ENCODE assay signal across 1 cellular context in the genomic region with DNA sequence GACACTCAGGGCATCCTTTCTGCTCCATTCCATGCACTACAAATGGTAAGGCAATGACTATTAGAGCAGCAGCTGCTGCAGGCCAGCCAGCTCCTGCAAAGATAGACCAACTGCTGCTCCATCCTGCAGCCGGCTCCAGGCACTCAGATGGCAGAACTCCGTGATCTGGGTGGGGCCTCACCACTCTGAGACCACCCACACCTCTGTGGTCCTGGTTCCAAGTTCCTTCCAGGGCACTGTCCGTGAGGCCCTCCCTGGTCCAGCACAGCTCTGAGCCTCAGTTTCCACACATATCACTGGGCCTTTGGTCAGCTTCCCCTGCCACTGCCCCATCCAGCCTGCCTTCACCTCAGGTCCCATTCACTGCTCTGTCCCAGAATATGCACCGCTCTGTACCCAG.
TF ChIP-seq lines count a peak whose summit lies in the region.

No MANE protein-coding gene starts in this region.

TF ChIP-seq in WTC11, 78 proteins besides CTCF, POLR2A, EP300 and RAD21:
- TF ChIP-seq, protein P1, sequence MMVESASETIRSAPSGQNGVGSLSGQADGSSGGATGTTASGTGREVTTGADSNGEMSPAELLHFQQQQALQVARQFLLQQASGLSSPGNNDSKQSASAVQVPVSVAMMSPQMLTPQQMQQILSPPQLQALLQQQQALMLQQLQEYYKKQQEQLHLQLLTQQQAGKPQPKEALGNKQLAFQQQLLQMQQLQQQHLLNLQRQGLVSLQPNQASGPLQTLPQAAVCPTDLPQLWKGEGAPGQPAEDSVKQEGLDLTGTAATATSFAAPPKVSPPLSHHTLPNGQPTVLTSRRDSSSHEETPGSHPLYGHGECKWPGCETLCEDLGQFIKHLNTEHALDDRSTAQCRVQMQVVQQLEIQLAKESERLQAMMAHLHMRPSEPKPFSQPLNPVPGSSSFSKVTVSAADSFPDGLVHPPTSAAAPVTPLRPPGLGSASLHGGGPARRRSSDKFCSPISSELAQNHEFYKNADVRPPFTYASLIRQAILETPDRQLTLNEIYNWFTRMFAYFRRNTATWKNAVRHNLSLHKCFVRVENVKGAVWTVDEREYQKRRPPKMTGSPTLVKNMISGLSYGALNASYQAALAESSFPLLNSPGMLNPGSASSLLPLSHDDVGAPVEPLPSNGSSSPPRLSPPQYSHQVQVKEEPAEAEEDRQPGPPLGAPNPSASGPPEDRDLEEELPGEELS (CRISPR knock-in tag; IDR thresholded peaks at IDR 0.05), result no peak
- TF ChIP-seq CREB1 (CRISPR knock-in tag; IDR thresholded peaks at IDR 0.05) (no peak), ZNF232 (CRISPR knock-in tag; IDR thresholded peaks at IDR 0.05) (no peak), JAZF1 (CRISPR knock-in tag; IDR thresholded peaks at IDR 0.05) (no peak), MYBL2 (CRISPR knock-in tag; IDR thresholded peaks at IDR 0.05) (no peak), RORB (CRISPR knock-in tag; IDR thresholded peaks at IDR 0.05) (no peak), ZNF317 (CRISPR knock-in tag; IDR thresholded peaks at IDR 0.05; ENCODE audit: borderline replicate concordance, low read depth) (no peak), GRHL2 (CRISPR knock-in tag; IDR thresholded peaks at IDR 0.05; ENCODE audit: insufficient replicate concordance, severe bottlenecking) (no peak), ZNF138 (CRISPR knock-in tag; conservative IDR thresholded peaks at IDR 0.05) (no peak), ZNF416 (CRISPR knock-in tag; IDR thresholded peaks at IDR 0.05) (no peak)
- TF ChIP-seq, protein P2, sequence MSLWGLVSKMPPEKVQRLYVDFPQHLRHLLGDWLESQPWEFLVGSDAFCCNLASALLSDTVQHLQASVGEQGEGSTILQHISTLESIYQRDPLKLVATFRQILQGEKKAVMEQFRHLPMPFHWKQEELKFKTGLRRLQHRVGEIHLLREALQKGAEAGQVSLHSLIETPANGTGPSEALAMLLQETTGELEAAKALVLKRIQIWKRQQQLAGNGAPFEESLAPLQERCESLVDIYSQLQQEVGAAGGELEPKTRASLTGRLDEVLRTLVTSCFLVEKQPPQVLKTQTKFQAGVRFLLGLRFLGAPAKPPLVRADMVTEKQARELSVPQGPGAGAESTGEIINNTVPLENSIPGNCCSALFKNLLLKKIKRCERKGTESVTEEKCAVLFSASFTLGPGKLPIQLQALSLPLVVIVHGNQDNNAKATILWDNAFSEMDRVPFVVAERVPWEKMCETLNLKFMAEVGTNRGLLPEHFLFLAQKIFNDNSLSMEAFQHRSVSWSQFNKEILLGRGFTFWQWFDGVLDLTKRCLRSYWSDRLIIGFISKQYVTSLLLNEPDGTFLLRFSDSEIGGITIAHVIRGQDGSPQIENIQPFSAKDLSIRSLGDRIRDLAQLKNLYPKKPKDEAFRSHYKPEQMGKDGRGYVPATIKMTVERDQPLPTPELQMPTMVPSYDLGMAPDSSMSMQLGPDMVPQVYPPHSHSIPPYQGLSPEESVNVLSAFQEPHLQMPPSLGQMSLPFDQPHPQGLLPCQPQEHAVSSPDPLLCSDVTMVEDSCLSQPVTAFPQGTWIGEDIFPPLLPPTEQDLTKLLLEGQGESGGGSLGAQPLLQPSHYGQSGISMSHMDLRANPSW (CRISPR knock-in tag; conservative IDR thresholded peaks at IDR 0.05; ENCODE audit: low read depth), result no peak
- TF ChIP-seq, protein P3, sequence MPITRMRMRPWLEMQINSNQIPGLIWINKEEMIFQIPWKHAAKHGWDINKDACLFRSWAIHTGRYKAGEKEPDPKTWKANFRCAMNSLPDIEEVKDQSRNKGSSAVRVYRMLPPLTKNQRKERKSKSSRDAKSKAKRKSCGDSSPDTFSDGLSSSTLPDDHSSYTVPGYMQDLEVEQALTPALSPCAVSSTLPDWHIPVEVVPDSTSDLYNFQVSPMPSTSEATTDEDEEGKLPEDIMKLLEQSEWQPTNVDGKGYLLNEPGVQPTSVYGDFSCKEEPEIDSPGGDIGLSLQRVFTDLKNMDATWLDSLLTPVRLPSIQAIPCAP (CRISPR knock-in tag; IDR thresholded peaks at IDR 0.05), result no peak
- TF ChIP-seq, protein P4, sequence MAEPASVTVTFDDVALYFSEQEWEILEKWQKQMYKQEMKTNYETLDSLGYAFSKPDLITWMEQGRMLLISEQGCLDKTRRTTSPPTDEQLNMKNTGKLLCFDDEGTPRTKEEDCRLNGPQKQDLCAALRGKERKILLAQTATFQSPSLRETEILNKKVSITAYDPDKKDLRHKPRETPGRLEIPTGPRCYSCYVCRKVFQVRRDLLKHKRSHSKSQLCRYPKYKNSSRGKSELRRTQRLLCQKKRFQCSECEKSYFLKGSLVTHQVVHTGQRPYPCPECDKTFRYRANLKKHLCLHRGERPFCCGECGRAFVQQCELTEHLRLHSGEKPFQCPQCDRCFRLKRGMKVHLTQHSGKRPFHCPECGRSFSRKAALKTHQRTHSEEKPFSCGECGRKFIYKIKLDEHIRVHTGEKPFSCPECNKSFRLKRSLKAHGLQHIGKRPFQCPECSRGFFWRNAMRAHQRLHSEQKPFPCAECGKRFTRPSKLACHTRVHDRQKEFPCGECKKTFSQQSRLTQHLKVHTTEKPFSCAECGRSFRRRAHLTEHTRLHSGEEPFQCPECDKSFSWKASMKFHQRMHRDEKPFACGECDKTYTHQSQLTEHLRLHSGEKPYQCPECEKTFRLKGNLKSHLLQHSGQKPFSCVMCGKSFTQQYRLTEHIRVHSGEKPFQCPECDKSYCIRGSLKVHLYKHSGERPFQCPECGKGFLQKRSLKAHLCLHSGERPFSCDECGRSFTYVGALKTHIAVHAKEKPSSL (CRISPR knock-in tag; conservative IDR thresholded peaks at IDR 0.05), result no peak
- TF ChIP-seq, protein P5, sequence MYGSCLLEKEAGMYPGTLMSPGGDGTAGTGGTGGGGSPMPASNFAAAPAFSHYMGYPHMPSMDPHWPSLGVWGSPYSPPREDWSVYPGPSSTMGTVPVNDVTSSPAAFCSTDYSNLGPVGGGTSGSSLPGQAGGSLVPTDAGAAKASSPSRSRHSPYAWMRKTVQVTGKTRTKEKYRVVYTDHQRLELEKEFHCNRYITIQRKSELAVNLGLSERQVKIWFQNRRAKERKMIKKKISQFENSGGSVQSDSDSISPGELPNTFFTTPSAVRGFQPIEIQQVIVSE (CRISPR knock-in tag; IDR thresholded peaks at IDR 0.05; ENCODE audit: borderline replicate concordance), result no peak
- TF ChIP-seq, protein P6, sequence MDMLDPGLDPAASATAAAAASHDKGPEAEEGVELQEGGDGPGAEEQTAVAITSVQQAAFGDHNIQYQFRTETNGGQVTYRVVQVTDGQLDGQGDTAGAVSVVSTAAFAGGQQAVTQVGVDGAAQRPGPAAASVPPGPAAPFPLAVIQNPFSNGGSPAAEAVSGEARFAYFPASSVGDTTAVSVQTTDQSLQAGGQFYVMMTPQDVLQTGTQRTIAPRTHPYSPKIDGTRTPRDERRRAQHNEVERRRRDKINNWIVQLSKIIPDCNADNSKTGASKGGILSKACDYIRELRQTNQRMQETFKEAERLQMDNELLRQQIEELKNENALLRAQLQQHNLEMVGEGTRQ (CRISPR knock-in tag; IDR thresholded peaks at IDR 0.05), result no peak
- TF ChIP-seq, protein P7, sequence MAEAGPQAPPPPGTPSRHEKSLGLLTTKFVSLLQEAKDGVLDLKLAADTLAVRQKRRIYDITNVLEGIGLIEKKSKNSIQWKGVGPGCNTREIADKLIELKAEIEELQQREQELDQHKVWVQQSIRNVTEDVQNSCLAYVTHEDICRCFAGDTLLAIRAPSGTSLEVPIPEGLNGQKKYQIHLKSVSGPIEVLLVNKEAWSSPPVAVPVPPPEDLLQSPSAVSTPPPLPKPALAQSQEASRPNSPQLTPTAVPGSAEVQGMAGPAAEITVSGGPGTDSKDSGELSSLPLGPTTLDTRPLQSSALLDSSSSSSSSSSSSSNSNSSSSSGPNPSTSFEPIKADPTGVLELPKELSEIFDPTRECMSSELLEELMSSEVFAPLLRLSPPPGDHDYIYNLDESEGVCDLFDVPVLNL (CRISPR knock-in tag; IDR thresholded peaks at IDR 0.05; ENCODE audit: borderline replicate concordance, low read depth), result no peak
